In the genomic region with DNA sequence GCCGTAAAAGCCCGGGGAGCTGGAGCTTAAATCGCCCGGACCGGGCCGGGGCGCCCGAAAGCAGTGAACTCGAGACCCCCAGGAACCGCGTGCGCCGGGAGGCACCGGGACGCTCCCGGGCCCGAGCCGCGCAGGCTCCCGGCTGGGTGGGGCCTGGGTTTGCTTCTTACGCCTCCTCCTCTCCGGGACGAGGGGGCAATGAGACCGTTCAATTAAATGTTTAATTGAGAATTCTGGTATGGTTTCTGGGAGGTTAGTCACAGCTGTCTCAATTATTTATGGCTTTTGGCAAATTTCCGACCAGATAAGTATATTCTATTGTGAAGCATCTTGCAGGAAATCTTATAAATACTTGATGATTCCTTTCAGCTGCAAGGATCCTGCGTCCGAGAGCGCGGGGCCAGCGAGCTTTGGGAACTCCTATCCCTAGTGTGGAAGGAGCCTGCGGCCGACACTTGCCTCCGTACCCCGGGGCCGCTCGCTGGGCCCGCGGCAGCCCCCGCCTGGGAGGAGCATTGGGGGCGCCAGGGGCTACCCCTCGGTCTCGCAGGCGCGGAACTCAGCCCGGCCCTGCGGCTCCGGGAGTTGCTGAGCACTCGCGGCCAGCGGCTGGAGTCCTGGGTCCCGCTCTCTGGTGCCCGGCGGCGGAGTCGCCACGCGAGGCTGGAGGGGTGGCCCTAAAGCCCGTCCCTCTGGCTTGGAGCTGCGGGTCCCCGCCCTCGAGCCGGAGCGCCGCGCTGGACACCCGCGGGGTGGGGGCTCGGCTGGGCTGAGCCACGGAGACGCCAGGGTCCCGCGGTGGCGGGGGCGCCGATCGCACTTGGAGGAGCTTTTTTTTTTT, we compare ENCODE assay signal across 2 cellular contexts.
TF ChIP-seq lines count a peak whose summit lies in the region.

No MANE protein-coding gene starts in this region.

TF ChIP-seq in SK-N-SH, 30 proteins besides CTCF, POLR2A, EP300 and RAD21 (continued from another document):
- TF ChIP-seq, protein P1, sequence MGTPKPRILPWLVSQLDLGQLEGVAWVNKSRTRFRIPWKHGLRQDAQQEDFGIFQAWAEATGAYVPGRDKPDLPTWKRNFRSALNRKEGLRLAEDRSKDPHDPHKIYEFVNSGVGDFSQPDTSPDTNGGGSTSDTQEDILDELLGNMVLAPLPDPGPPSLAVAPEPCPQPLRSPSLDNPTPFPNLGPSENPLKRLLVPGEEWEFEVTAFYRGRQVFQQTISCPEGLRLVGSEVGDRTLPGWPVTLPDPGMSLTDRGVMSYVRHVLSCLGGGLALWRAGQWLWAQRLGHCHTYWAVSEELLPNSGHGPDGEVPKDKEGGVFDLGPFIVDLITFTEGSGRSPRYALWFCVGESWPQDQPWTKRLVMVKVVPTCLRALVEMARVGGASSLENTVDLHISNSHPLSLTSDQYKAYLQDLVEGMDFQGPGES (IDR thresholded peaks at IDR 0.05; ENCODE audit: low read depth, low read length): no peak
- no peak for TF ChIP-seq YY1 (IDR thresholded peaks at IDR 0.05; ENCODE audit: low read depth)
- no peak for TF ChIP-seq RFX5 (IDR thresholded peaks at IDR 0.05; ENCODE audit: low read length)
- no peak for TF ChIP-seq FOSL2 (IDR thresholded peaks at IDR 0.05; ENCODE audit: borderline replicate concordance, low read depth)
- TF ChIP-seq, protein P2, sequence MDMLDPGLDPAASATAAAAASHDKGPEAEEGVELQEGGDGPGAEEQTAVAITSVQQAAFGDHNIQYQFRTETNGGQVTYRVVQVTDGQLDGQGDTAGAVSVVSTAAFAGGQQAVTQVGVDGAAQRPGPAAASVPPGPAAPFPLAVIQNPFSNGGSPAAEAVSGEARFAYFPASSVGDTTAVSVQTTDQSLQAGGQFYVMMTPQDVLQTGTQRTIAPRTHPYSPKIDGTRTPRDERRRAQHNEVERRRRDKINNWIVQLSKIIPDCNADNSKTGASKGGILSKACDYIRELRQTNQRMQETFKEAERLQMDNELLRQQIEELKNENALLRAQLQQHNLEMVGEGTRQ (IDR thresholded peaks at IDR 0.05; ENCODE audit: borderline replicate concordance, low read depth, low read length): no peak

TF ChIP-seq in SK-N-SH treated with all-trans-retinoic acid at 6 μM for 48 hours, 23 proteins besides CTCF, POLR2A, EP300 and RAD21 (continued from another document):
- TF ChIP-seq, protein P3, sequence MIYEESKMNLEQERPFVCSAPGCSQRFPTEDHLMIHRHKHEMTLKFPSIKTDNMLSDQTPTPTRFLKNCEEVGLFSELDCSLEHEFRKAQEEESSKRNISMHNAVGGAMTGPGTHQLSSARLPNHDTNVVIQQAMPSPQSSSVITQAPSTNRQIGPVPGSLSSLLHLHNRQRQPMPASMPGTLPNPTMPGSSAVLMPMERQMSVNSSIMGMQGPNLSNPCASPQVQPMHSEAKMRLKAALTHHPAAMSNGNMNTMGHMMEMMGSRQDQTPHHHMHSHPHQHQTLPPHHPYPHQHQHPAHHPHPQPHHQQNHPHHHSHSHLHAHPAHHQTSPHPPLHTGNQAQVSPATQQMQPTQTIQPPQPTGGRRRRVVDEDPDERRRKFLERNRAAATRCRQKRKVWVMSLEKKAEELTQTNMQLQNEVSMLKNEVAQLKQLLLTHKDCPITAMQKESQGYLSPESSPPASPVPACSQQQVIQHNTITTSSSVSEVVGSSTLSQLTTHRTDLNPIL (CRISPR knock-in tag; IDR thresholded peaks at IDR 0.05; ENCODE audit: low read depth): no peak
- TF ChIP-seq OSR1 (CRISPR knock-in tag; IDR thresholded peaks at IDR 0.05) (no peak), ESRRG (CRISPR knock-in tag; IDR thresholded peaks at IDR 0.05) (no peak), SNAI2 (CRISPR knock-in tag; IDR thresholded peaks at IDR 0.05) (no peak), ZNF70 (CRISPR knock-in tag; IDR thresholded peaks at IDR 0.05) (no peak)
- TF ChIP-seq, protein P4, sequence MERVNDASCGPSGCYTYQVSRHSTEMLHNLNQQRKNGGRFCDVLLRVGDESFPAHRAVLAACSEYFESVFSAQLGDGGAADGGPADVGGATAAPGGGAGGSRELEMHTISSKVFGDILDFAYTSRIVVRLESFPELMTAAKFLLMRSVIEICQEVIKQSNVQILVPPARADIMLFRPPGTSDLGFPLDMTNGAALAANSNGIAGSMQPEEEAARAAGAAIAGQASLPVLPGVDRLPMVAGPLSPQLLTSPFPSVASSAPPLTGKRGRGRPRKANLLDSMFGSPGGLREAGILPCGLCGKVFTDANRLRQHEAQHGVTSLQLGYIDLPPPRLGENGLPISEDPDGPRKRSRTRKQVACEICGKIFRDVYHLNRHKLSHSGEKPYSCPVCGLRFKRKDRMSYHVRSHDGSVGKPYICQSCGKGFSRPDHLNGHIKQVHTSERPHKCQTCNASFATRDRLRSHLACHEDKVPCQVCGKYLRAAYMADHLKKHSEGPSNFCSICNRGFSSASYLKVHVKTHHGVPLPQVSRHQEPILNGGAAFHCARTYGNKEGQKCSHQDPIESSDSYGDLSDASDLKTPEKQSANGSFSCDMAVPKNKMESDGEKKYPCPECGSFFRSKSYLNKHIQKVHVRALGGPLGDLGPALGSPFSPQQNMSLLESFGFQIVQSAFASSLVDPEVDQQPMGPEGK (CRISPR knock-in tag; IDR thresholded peaks at IDR 0.05; ENCODE audit: borderline replicate concordance): no peak
- TF ChIP-seq, protein P5, sequence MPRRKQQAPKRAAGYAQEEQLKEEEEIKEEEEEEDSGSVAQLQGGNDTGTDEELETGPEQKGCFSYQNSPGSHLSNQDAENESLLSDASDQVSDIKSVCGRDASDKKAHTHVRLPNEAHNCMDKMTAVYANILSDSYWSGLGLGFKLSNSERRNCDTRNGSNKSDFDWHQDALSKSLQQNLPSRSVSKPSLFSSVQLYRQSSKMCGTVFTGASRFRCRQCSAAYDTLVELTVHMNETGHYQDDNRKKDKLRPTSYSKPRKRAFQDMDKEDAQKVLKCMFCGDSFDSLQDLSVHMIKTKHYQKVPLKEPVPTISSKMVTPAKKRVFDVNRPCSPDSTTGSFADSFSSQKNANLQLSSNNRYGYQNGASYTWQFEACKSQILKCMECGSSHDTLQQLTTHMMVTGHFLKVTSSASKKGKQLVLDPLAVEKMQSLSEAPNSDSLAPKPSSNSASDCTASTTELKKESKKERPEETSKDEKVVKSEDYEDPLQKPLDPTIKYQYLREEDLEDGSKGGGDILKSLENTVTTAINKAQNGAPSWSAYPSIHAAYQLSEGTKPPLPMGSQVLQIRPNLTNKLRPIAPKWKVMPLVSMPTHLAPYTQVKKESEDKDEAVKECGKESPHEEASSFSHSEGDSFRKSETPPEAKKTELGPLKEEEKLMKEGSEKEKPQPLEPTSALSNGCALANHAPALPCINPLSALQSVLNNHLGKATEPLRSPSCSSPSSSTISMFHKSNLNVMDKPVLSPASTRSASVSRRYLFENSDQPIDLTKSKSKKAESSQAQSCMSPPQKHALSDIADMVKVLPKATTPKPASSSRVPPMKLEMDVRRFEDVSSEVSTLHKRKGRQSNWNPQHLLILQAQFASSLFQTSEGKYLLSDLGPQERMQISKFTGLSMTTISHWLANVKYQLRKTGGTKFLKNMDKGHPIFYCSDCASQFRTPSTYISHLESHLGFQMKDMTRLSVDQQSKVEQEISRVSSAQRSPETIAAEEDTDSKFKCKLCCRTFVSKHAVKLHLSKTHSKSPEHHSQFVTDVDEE (CRISPR knock-in tag; IDR thresholded peaks at IDR 0.05): no peak
TF ChIP-seq in SK-N-SH treated with all-trans-retinoic acid at 6 μM for 48 hours: peak in this region for 0.
